ENCODE assay signal across 8 cellular contexts in genomic region chr10:47705698-47706414, GRCh38. TPM values are rescaled to one million over a fixed set of nuclear protein-coding genes. Genes with fewer than 3 reads are reported as not detected.
DNase-seq lines count a peak whose midpoint lies in the region; ATAC-seq and TF ChIP-seq lines count a peak whose summit lies in the region.
"Not testable (repeated sequence)": the region's sequence is repeated elsewhere in the genome, so short reads cannot be mapped to it uniquely, and the experiment has no call there.

No MANE protein-coding gene starts in this region.

- CTCF ChIA-PET in activated naive CD4-positive, alpha-beta T cell treated with anti-CD3 and anti-CD28 coated beads for 36 hours (lab: Charles Lee) = not testable (repeated sequence)

- intact Hi-C loops in activated naive CD4-positive, alpha-beta T cell treated with anti-CD3 and anti-CD28 coated beads for 36 hours (cut with micrococcal nuclease) = not testable (repeated sequence)

- not testable (repeated sequence) for H3K9me3 ChIP-seq in CD4-positive, CD25-positive, alpha-beta regulatory T cell (ENCODE audit: control insufficient read depth in 2 of 2, low read length in 2 of 2)

- H3K27me3 Mint-ChIP-seq in CD4-positive, CD25-positive, alpha-beta regulatory T cell; activated naive CD4-positive, alpha-beta T cell treated with anti-CD3 and anti-CD28 coated beads for 36 hours (ENCODE audit: low read depth); nephron (ENCODE audit: low read depth): not testable (repeated sequence)

- not testable (repeated sequence) for H3K27ac ChIP-seq in CD4-positive, CD25-positive, alpha-beta regulatory T cell (ENCODE audit: insufficient read depth, low read length, poor library complexity, severe bottlenecking)

- TF ChIP-seq CTCF in foreskin fibroblast (IDR thresholded peaks at IDR 0.05; ENCODE audit: low read depth, low read length); nephron (IDR thresholded peaks at IDR 0.05; ENCODE audit: unreplicated experiment in 3 of 3): not testable (repeated sequence)

- peak overlapping the region; percentile 26 for H3K4me3 ChIP-seq in CD4-positive, CD25-positive, alpha-beta regulatory T cell (ENCODE audit: low read depth, low read length)
- peak overlapping the region; percentile 38 to 46 for H3K4me3 ChIP-seq in foreskin fibroblast (ENCODE audit: low read depth in 1 of 2, low read length in 2 of 2)

- H3K4me1 ChIP-seq in CD4-positive, CD25-positive, alpha-beta regulatory T cell (ENCODE audit: control insufficient read depth, insufficient read depth, low read length, poor library complexity, severe bottlenecking) = not testable (repeated sequence)

- peak; percentile 0 to 44 (median 36) for DNase-seq in CD4-positive, CD25-positive, alpha-beta regulatory T cell
- DNase-seq in T-helper 2 cell = peak; percentile 22 to 58 (median 48)
- peak; percentile 78 for DNase-seq in activated naive CD4-positive, alpha-beta T cell treated with anti-CD3 and anti-CD28 coated beads for 36 hours
- peak in 1 of 2 donors; percentile 9 for DNase-seq in foreskin fibroblast
- DNase-seq in stimulated activated CD8-positive, alpha-beta memory T cell treated with anti-CD3 and anti-CD28 coated beads, Interleukin-15, amount 100 ng/mL, for 48 hours (ENCODE audit: low read depth in 2 of 2) = peak; percentile 45 to 52

- not testable (repeated sequence) for H3K27ac Mint-ChIP-seq in CD4-positive, CD25-positive, alpha-beta regulatory T cell; activated naive CD4-positive, alpha-beta T cell treated with anti-CD3 and anti-CD28 coated beads for 36 hours
- peak overlapping the region in 2 of 3 experiments; percentile 86 to 91 for H3K27ac Mint-ChIP-seq in nephron

- peak; percentile 94 to 95 for ATAC-seq in CD4-positive, CD25-positive, alpha-beta regulatory T cell (ENCODE audit: low read depth in 2 of 2)
- ATAC-seq in GM21528 (IDR thresholded peaks at IDR 0.05; ENCODE audit: low FRiP score, unreplicated experiment) (peak; percentile 84), HG03354 (IDR thresholded peaks at IDR 0.05; ENCODE audit: poor library complexity, severe bottlenecking, unreplicated experiment) (peak; percentile 97)

- not testable (repeated sequence) for H3K9me3 Mint-ChIP-seq in CD4-positive, CD25-positive, alpha-beta regulatory T cell; activated naive CD4-positive, alpha-beta T cell treated with anti-CD3 and anti-CD28 coated beads for 36 hours; nephron

- not testable (repeated sequence) for H3K4me1 Mint-ChIP-seq in CD4-positive, CD25-positive, alpha-beta regulatory T cell; activated naive CD4-positive, alpha-beta T cell treated with anti-CD3 and anti-CD28 coated beads for 36 hours (ENCODE audit: low read depth); nephron

- H3K36me3 Mint-ChIP-seq in CD4-positive, CD25-positive, alpha-beta regulatory T cell; activated naive CD4-positive, alpha-beta T cell treated with anti-CD3 and anti-CD28 coated beads for 36 hours (ENCODE audit: low read depth); nephron (ENCODE audit: low read depth): not testable (repeated sequence)

- peak overlapping the region in 3 of 4 donors; percentile 25 to 74 (median 63) for H3K4me3 Mint-ChIP-seq in CD4-positive, CD25-positive, alpha-beta regulatory T cell
- peak overlapping the region; percentile 52 for H3K4me3 Mint-ChIP-seq in activated naive CD4-positive, alpha-beta T cell treated with anti-CD3 and anti-CD28 coated beads for 36 hours
- peak overlapping the region; percentile 70 to 82 (median 81) for H3K4me3 Mint-ChIP-seq in nephron

- not testable (repeated sequence) for H3K27me3 ChIP-seq in CD4-positive, CD25-positive, alpha-beta regulatory T cell (ENCODE audit: control insufficient read depth, insufficient read depth, low read length)

- H3K36me3 ChIP-seq in CD4-positive, CD25-positive, alpha-beta regulatory T cell (ENCODE audit: control insufficient read depth, insufficient read depth, low read length) = not testable (repeated sequence)

RNA-seq across cellular contexts. Expression of gene SYT15B, which starts 57.5 kb away (rescaled TPM):
- total RNA-seq in CD4-positive, CD25-positive, alpha-beta regulatory T cell = 0.15 TPM
- not detected for polyA plus RNA-seq in CD4-positive, CD25-positive, alpha-beta regulatory T cell
- under 1 TPM in 1 of 2 experiments, not detected in 1; 0.07 TPM for total RNA-seq in activated naive CD4-positive, alpha-beta T cell treated with anti-CD3 and anti-CD28 coated beads for 36 hours
